12 cellular contexts compared by ENCODE assay signal in genomic region chr22:23222033-23222840, GRCh38. TPM values are rescaled to one million over a fixed set of nuclear protein-coding genes. Genes with fewer than 3 reads are reported as not detected.
DNase-seq lines count a peak whose midpoint lies in the region; ATAC-seq and TF ChIP-seq lines count a peak whose summit lies in the region.
"Had no signal": no experiment of that assay in that cellular context is flagged by ENCODE, and none has a peak within 500 bp of the region (broad histone marks: within the 10 kb centered on the region; RNA-seq: fewer than 3 reads in every experiment).

No MANE protein-coding gene starts in this region.

- no peaks in the 10 kb centered on the region for H3K27me3 Mint-ChIP-seq in activated naive CD4-positive, alpha-beta T cell treated with anti-CD3 and anti-CD28 coated beads, Interleukin-2, amount 50 U/mL, for 24 hours

- no peak for TF ChIP-seq CTCF in tibial artery (IDR thresholded peaks at IDR 0.05)

- intact Hi-C loops in tibial artery (cut with DNase I; ENCODE audit: low total_unique reads): no loop called here

- H3K27ac ChIP-seq in effector memory CD4-positive, alpha-beta T cell (ENCODE audit: insufficient read depth, low read length, poor library complexity, severe bottlenecking): peak overlapping the region; percentile 33
- peak overlapping the region; percentile 18 to 75 for H3K27ac ChIP-seq in tibial artery

- no peaks in the 10 kb centered on the region for H3K9me3 ChIP-seq in effector memory CD4-positive, alpha-beta T cell (ENCODE audit: control insufficient read depth, low read length)
- H3K9me3 ChIP-seq in tibial artery: no peaks in the 10 kb centered on the region
- H3K9me3 ChIP-seq: HAP-1 had no signal

- no peaks in the 10 kb centered on the region for H3K36me3 Mint-ChIP-seq in activated naive CD4-positive, alpha-beta T cell treated with anti-CD3 and anti-CD28 coated beads, Interleukin-2, amount 50 U/mL, for 24 hours
- H3K36me3 Mint-ChIP-seq in activated naive CD4-positive, alpha-beta T cell treated with anti-CD3 and anti-CD28 coated beads, Interleukin-2, amount 50 U/mL, for 72 hours: peaks cover 0 to 14% of the 10 kb centered on the region in 2 donors

- H3K4me1 ChIP-seq in effector memory CD4-positive, alpha-beta T cell (ENCODE audit: control insufficient read depth, insufficient read depth, low read length, poor library complexity, severe bottlenecking): peaks cover 87% of the 10 kb centered on the region
- H3K4me1 ChIP-seq in tibial artery: peaks cover 12 to 100% (median 79%) of the 10 kb centered on the region in 4 donors
- H3K4me1 ChIP-seq: HAP-1 had no signal

- no peak overlapping the region for H3K4me3 ChIP-seq in effector memory CD4-positive, alpha-beta T cell (ENCODE audit: insufficient read depth, low read depth, low read length, poor library complexity, severe bottlenecking)
- no peak overlapping the region for H3K4me3 ChIP-seq in tibial artery
- H3K4me3 ChIP-seq: HAP-1, lung had no signal

- peak overlapping the region; percentile 85 for H3K27ac Mint-ChIP-seq in activated naive CD4-positive, alpha-beta T cell treated with anti-CD3 and anti-CD28 coated beads, Interleukin-2, amount 50 U/mL, for 24 hours
- peak overlapping the region in 1 of 2 donors; percentile 16 for H3K27ac Mint-ChIP-seq in activated naive CD4-positive, alpha-beta T cell treated with anti-CD3 and anti-CD28 coated beads, Interleukin-2, amount 50 U/mL, for 72 hours

- ATAC-seq in activated naive CD4-positive, alpha-beta T cell treated with anti-CD3 and anti-CD28 coated beads, Interleukin-2, amount 50 U/mL, for 72 hours: no peak
- ATAC-seq in HG03175 (IDR thresholded peaks at IDR 0.05; ENCODE audit: unreplicated experiment): no peak

- no peaks in the 10 kb centered on the region for H3K27me3 ChIP-seq in effector memory CD4-positive, alpha-beta T cell (replicated peaks; ENCODE audit: control insufficient read depth, insufficient read depth, low read length, poor library complexity, severe bottlenecking)
- H3K27me3 ChIP-seq in tibial artery: no peaks in the 10 kb centered on the region

- peak overlapping the region; percentile 4 for H3K4me3 Mint-ChIP-seq in activated naive CD4-positive, alpha-beta T cell treated with anti-CD3 and anti-CD28 coated beads, Interleukin-2, amount 50 U/mL, for 24 hours

- H3K4me1 Mint-ChIP-seq in activated naive CD4-positive, alpha-beta T cell treated with anti-CD3 and anti-CD28 coated beads, Interleukin-2, amount 50 U/mL, for 24 hours: peaks cover 98% of the 10 kb centered on the region

- DNase-seq in activated naive CD4-positive, alpha-beta T cell treated with anti-CD3 and anti-CD28 coated beads, Interleukin-2, amount 50 U/mL, for 72 hours (ENCODE audit: low spot score in 2 of 2): no peak
- peak; percentile 34 for DNase-seq in NOMO-1 treated with dmso at 0.1 percent for 144 hours (lab: John Stamatoyannopoulos, UW; ENCODE audit: unreplicated experiment)
- no peak for DNase-seq in effector memory CD4-positive, alpha-beta T cell
- no peak for DNase-seq in tibial artery
- no peak for DNase-seq in ureter (ENCODE audit: low spot score)
- no peak for DNase-seq in AG08396 (ENCODE audit: low spot score)
- DNase-seq: NCI-H2107; stimulated activated CD8-positive, alpha-beta memory T cell treated with anti-CD3 and anti-CD28 coated beads, Interleukin-4, amount 100 ng/mL, for 48 hours had no signal

- H3K9me3 Mint-ChIP-seq in activated naive CD4-positive, alpha-beta T cell treated with anti-CD3 and anti-CD28 coated beads, Interleukin-2, amount 50 U/mL, for 24 hours: no peaks in the 10 kb centered on the region
- H3K9me3 Mint-ChIP-seq in activated naive CD4-positive, alpha-beta T cell treated with anti-CD3 and anti-CD28 coated beads, Interleukin-2, amount 50 U/mL, for 72 hours: no peaks in the 10 kb centered on the region

- no peaks in the 10 kb centered on the region for H3K36me3 ChIP-seq in effector memory CD4-positive, alpha-beta T cell (ENCODE audit: control insufficient read depth, insufficient read depth, low read length)
- H3K36me3 ChIP-seq in tibial artery: no peaks in the 10 kb centered on the region
- H3K36me3 ChIP-seq: HAP-1 had no signal

RNA-seq across cellular contexts. Expression of gene BCR, which starts 41.9 kb away (rescaled TPM):
- total RNA-seq in activated naive CD4-positive, alpha-beta T cell treated with anti-CD3 and anti-CD28 coated beads, Interleukin-2, amount 50 U/mL, for 72 hours: 10 to 100 TPM; 44.9 to 63.7 TPM
- total RNA-seq in ureter: 88.0 TPM
